ENCODE assay signal across 11 cellular contexts in the genomic region with DNA sequence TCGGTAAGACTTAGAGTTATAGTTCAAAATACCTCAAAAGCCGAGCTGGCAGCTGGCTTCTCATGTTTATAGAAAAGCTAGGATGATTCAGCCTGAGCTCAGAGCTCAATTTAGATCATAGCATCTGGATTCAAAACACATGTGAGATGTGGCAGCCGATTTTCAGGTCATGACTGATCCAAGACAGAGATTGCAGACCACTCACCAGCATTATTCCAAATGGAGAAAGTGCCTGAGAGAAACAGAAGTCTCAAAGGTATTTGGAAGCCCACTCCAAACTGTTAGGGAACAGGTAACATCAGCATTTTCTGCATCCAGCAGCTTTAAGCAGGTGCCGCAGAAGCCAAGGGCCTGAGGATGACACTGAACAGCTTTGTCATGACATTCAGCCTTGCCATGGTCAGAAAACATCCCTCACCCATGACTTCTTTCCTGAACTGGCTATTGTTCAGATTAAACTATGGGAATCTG.
DNase-seq lines count a peak whose midpoint lies in the region; ATAC-seq and TF ChIP-seq lines count a peak whose summit lies in the region.
"Had no signal": no experiment of that assay in that cellular context is flagged by ENCODE, and none has a peak within 500 bp of the region (broad histone marks: within the 10 kb centered on the region; RNA-seq: fewer than 3 reads in every experiment).

No MANE protein-coding gene starts in this region.

- ATAC-seq in activated CD8-positive, alpha-beta memory T cell treated with anti-CD3 and anti-CD28 coated beads, Interleukin-2, amount 10 ng/mL, durations not matched to agents 7 days and 5 days: no peak
- ATAC-seq in activated B cell treated with CpG ODN at 0.5 μM for 24 hours (ENCODE audit: low read depth): no peak
- ATAC-seq in stimulated activated memory B cell treated with anti-CD40 and anti-IgM and Interleukin-4, amounts not matched to agents 10 μg/mL and 1 μg/mL and 100 μg/mL, for 72 hours: no peak
- ATAC-seq: lower lobe of right lung had no signal

- H3K27ac ChIP-seq in Karpas-422 (ENCODE audit: low read length): no peak overlapping the region
- H3K27ac ChIP-seq: C4-2B, lower lobe of right lung had no signal

- no peaks in the 10 kb centered on the region for H3K9me2 ChIP-seq in Karpas-422 (replicated peaks; ENCODE audit: insufficient read depth, low read length)

- H3K27ac Mint-ChIP-seq in activated CD8-positive, alpha-beta memory T cell treated with anti-CD3 and anti-CD28 coated beads, Interleukin-2, amount 10 ng/mL, durations not matched to agents 7 days and 5 days: peak overlapping the region; percentile 13
- peak overlapping the region; percentile 63 for H3K27ac Mint-ChIP-seq in activated B cell treated with CpG ODN at 0.5 μM for 24 hours
- peak overlapping the region; percentile 60 for H3K27ac Mint-ChIP-seq in stimulated activated memory B cell treated with anti-CD40 and anti-IgM and Interleukin-4, amounts not matched to agents 10 μg/mL and 1 μg/mL and 100 μg/mL, for 72 hours

- H3K9me3 Mint-ChIP-seq in activated CD8-positive, alpha-beta memory T cell treated with anti-CD3 and anti-CD28 coated beads, Interleukin-2, amount 10 ng/mL, durations not matched to agents 7 days and 5 days (ENCODE audit: low read depth): peaks cover 16% of the 10 kb centered on the region
- peaks cover 6% of the 10 kb centered on the region for H3K9me3 Mint-ChIP-seq in activated B cell treated with CpG ODN at 0.5 μM for 24 hours
- H3K9me3 Mint-ChIP-seq in stimulated activated memory B cell treated with anti-CD40 and anti-IgM and Interleukin-4, amounts not matched to agents 10 μg/mL and 1 μg/mL and 100 μg/mL, for 72 hours: peaks cover 5% of the 10 kb centered on the region

- H3K4me1 Mint-ChIP-seq in activated CD8-positive, alpha-beta memory T cell treated with anti-CD3 and anti-CD28 coated beads, Interleukin-2, amount 10 ng/mL, durations not matched to agents 7 days and 5 days: peaks cover 38% of the 10 kb centered on the region
- peaks cover 86% of the 10 kb centered on the region for H3K4me1 Mint-ChIP-seq in activated B cell treated with CpG ODN at 0.5 μM for 24 hours
- H3K4me1 Mint-ChIP-seq in stimulated activated memory B cell treated with anti-CD40 and anti-IgM and Interleukin-4, amounts not matched to agents 10 μg/mL and 1 μg/mL and 100 μg/mL, for 72 hours: peaks cover 57% of the 10 kb centered on the region

- CTCF ChIA-PET in activated CD8-positive, alpha-beta memory T cell treated with anti-CD3 and anti-CD28 coated beads, Interleukin-2, amount 10 ng/mL, durations not matched to agents 7 days and 5 days (lab: Charles Lee): interaction anchor here (0.8 to 1.4 kb wide), 2 partner anchors 16 to 254 kb away, joined by 3 to 4 read pairs; no protein-coding TSS in a partner anchor
- CTCF ChIA-PET in activated B cell treated with CpG ODN at 0.5 μM for 24 hours (lab: Charles Lee): interaction anchor here (0.7 kb wide), 1 partner anchor 16 kb away, joined by 3 read pairs; no protein-coding TSS in a partner anchor

- no peak overlapping the region for H3K9ac ChIP-seq in Karpas-422 (ENCODE audit: low read length)

- H3K9me3 ChIP-seq in Karpas-422 (ENCODE audit: low read length): no peaks in the 10 kb centered on the region
- H3K9me3 ChIP-seq: lower lobe of right lung had no signal

- no peaks in the 10 kb centered on the region for H3K27me3 ChIP-seq in Karpas-422 (ENCODE audit: low read length)

- H3K4me1 ChIP-seq in Karpas-422 (ENCODE audit: low read length): peaks cover 17% of the 10 kb centered on the region

- intact Hi-C loops in activated B cell treated with CpG ODN at 0.5 μM for 24 hours (cut with micrococcal nuclease): no loop called here

- POLR2A ChIA-PET in activated B cell treated with CpG ODN at 0.5 μM for 24 hours (lab: Charles Lee): interaction anchor here (0.6 to 1.3 kb wide), 7 partner anchors 10 to 187 kb away, joined by 3 to 8 read pairs (median 3); no protein-coding TSS in a partner anchor

- no peak for TF ChIP-seq CTCF in activated B cell treated with CpG ODN at 0.5 μM for 24 hours (IDR thresholded peaks at IDR 0.05)
- TF ChIP-seq CTCF in foreskin fibroblast (IDR thresholded peaks at IDR 0.05; ENCODE audit: low read depth, low read length): no peak

- H3K4me3 ChIP-seq in foreskin fibroblast (ENCODE audit: low read depth in 1 of 2, low read length in 2 of 2) (no peak overlapping the region), Karpas-422 (ENCODE audit: low read length) (no peak overlapping the region)
- H3K4me3 ChIP-seq: lower lobe of right lung had no signal

- no peak for DNase-seq in activated CD8-positive, alpha-beta memory T cell treated with anti-CD3 and anti-CD28 coated beads, Interleukin-2, amount 10 ng/mL, durations not matched to agents 7 days and 5 days
- no peak for DNase-seq in activated CD8-positive, alpha-beta memory T cell treated with anti-CD3 and anti-CD28 coated beads, Interleukin-2, amount 50 U/mL, for 48 hours
- no peak for DNase-seq in activated B cell treated with CpG ODN at 0.5 μM for 24 hours
- peak; percentile 73 to 90 for DNase-seq in foreskin fibroblast
- DNase-seq in effector CD8-positive, alpha-beta T cell (lab: John Stamatoyannopoulos, UW): no peak
- DNase-seq in mesenteric fat pad (ENCODE audit: low spot score): no peak
- no peak for DNase-seq in Karpas-422
- DNase-seq: effector memory CD4-positive, alpha-beta T cell; lower lobe of right lung had no signal

- H3K4me2 ChIP-seq in Karpas-422 (ENCODE audit: low read depth, low read length, poor library complexity, severe bottlenecking): no peak overlapping the region

- no peaks in the 10 kb centered on the region for H3K36me3 ChIP-seq in Karpas-422 (ENCODE audit: insufficient read depth, low read length)
- H3K36me3 ChIP-seq: lower lobe of right lung had no signal

- peaks cover 10% of the 10 kb centered on the region for H3K27me3 Mint-ChIP-seq in activated CD8-positive, alpha-beta memory T cell treated with anti-CD3 and anti-CD28 coated beads, Interleukin-2, amount 10 ng/mL, durations not matched to agents 7 days and 5 days
- no peaks in the 10 kb centered on the region for H3K27me3 Mint-ChIP-seq in activated B cell treated with CpG ODN at 0.5 μM for 24 hours
- no peaks in the 10 kb centered on the region for H3K27me3 Mint-ChIP-seq in stimulated activated memory B cell treated with anti-CD40 and anti-IgM and Interleukin-4, amounts not matched to agents 10 μg/mL and 1 μg/mL and 100 μg/mL, for 72 hours

- H3K36me3 Mint-ChIP-seq in activated CD8-positive, alpha-beta memory T cell treated with anti-CD3 and anti-CD28 coated beads, Interleukin-2, amount 10 ng/mL, durations not matched to agents 7 days and 5 days: peaks cover 30% of the 10 kb centered on the region
- H3K36me3 Mint-ChIP-seq in activated B cell treated with CpG ODN at 0.5 μM for 24 hours (ENCODE audit: low read depth): peaks cover 48% of the 10 kb centered on the region
- peaks cover 24% of the 10 kb centered on the region for H3K36me3 Mint-ChIP-seq in stimulated activated memory B cell treated with anti-CD40 and anti-IgM and Interleukin-4, amounts not matched to agents 10 μg/mL and 1 μg/mL and 100 μg/mL, for 72 hours

- no peaks in the 10 kb centered on the region for H4K20me1 ChIP-seq in Karpas-422 (ENCODE audit: insufficient read depth, low read depth, low read length)

- no peak overlapping the region for H3K4me3 Mint-ChIP-seq in activated CD8-positive, alpha-beta memory T cell treated with anti-CD3 and anti-CD28 coated beads, Interleukin-2, amount 10 ng/mL, durations not matched to agents 7 days and 5 days
- H3K4me3 Mint-ChIP-seq in activated B cell treated with CpG ODN at 0.5 μM for 24 hours: peak overlapping the region; percentile 4
- no peak overlapping the region for H3K4me3 Mint-ChIP-seq in stimulated activated memory B cell treated with anti-CD40 and anti-IgM and Interleukin-4, amounts not matched to agents 10 μg/mL and 1 μg/mL and 100 μg/mL, for 72 hours

- H3K79me2 ChIP-seq in Karpas-422 (ENCODE audit: low read length): no peaks in the 10 kb centered on the region

- no peak overlapping the region for H2AFZ ChIP-seq in Karpas-422 (ENCODE audit: low read length)

Comparison
In these comparisons a context has a peak if more than half of its experiments do, and no peak if none do; other contexts are left out.
1. DNase-seq: peak in foreskin fibroblast (2 of 2); none in activated CD8-positive, alpha-beta memory T cell treated with anti-CD3 and anti-CD28 coated beads, Interleukin-2, amount 10 ng/mL, durations not matched to agents 7 days and 5 days (single experiment), activated CD8-positive, alpha-beta memory T cell treated with anti-CD3 and anti-CD28 coated beads, Interleukin-2, amount 50 U/mL, for 48 hours (single experiment), activated B cell treated with CpG ODN at 0.5 μM for 24 hours (single experiment), effector CD8-positive, alpha-beta T cell (single experiment), mesenteric fat pad (single experiment) and Karpas-422 (single experiment).
2. H3K27ac Mint-ChIP-seq: peak in every context shown above with its lines; median percentile 63 in activated B cell treated with CpG ODN at 0.5 μM for 24 hours; 60 in stimulated activated memory B cell treated with anti-CD40 and anti-IgM and Interleukin-4, amounts not matched to agents 10 μg/mL and 1 μg/mL and 100 μg/mL, for 72 hours; 13 in activated CD8-positive, alpha-beta memory T cell treated with anti-CD3 and anti-CD28 coated beads, Interleukin-2, amount 10 ng/mL, durations not matched to agents 7 days and 5 days.